Comparison of ENCODE assay signal across 11 cellular contexts in genomic region chr5:110880413-110880812, GRCh38.
A peak's percentile ranks its signal among the peaks of the same experiment; 100 is the strongest.
DNase-seq lines count a peak whose midpoint lies in the region; ATAC-seq and TF ChIP-seq lines count a peak whose summit lies in the region.
"Had no signal": no experiment of that assay in that cellular context is flagged by ENCODE, and none has a peak within 500 bp of the region (broad histone marks: within the 10 kb centered on the region; RNA-seq: fewer than 3 reads in every experiment).

No MANE protein-coding gene starts in this region.

- H3F3A ChIP-seq in GM23248 (ENCODE audit: insufficient read depth), result no peaks in the 10 kb centered on the region

- H3K9ac ChIP-seq in GM23248, result no peak overlapping the region

- H2AFZ ChIP-seq in GM23248, result no peak overlapping the region

- DNase-seq in GM23248 (peak; percentile 70), RKO (ENCODE audit: low spot score) (peak; percentile 34), fibroblast of gingiva (ENCODE audit: low read depth) (peak; percentile 92), skeletal muscle cell (ENCODE audit: low read depth) (peak; percentile 83), GM20000 (ENCODE audit: low spot score) (no peak)
- DNase-seq: activated CD4-positive, alpha-beta T cell treated with anti-CD3 and anti-CD28 coated beads, Interleukin-2, amount 50 U/mL, for 4 hours; activated naive CD8-positive, alpha-beta T cell treated with anti-CD3 and anti-CD28 coated beads, Interleukin-2, amount 50 U/mL, for 24 hours; NCI-H2081 had no signal

- H3K36me3 ChIP-seq in GM23248 (ENCODE audit: low read depth), result no peaks in the 10 kb centered on the region

- 0 to 3% methylated on average over 2 of the region's 2 CpGs for WGBS in GM23248 (ENCODE audit: low coverage in 1 of 2, low lambda C conversion rate in 2 of 2, missing lambda C conversion rate in 2 of 2), 2 experiments

- no peaks in the 10 kb centered on the region for H3K79me2 ChIP-seq in GM23248 (ENCODE audit: insufficient read depth)

- no peak overlapping the region for H3K27ac ChIP-seq in GM23248

- TF ChIP-seq CTCF in GM20000 (IDR thresholded peaks at IDR 0.05; ENCODE audit: extremely low read depth, missing control alignments), result no peak

- H3K9me3 ChIP-seq in GM23248 (ENCODE audit: low read depth), result no peaks in the 10 kb centered on the region

- in situ Hi-C loops in GM23248 (cut with MboI), result no loop called here

- no peaks in the 10 kb centered on the region for H3K27me3 ChIP-seq in GM23248 (replicated peaks; ENCODE audit: insufficient read depth)

- peaks cover 15% of the 10 kb centered on the region for H3K4me1 ChIP-seq in GM23248 (ENCODE audit: insufficient read depth)

- H3K4me3 ChIP-seq in GM23248 (no peak overlapping the region), skeletal muscle cell (ENCODE audit: low read depth, low read length) (no peak overlapping the region)
- H3K4me3 ChIP-seq: mucosa of descending colon had no signal

- no peaks in the 10 kb centered on the region for H4K20me1 ChIP-seq in GM23248 (ENCODE audit: insufficient read depth)

- H3K4me2 ChIP-seq in GM23248 (ENCODE audit: unreplicated experiment), result no peak overlapping the region

- ATAC-seq in HG03442 (IDR thresholded peaks at IDR 0.05; ENCODE audit: unreplicated experiment) (no peak), HG03378 (IDR thresholded peaks at IDR 0.05; ENCODE audit: unreplicated experiment) (no peak)
- ATAC-seq: activated naive CD8-positive, alpha-beta T cell treated with anti-CD3 and anti-CD28 coated beads, Interleukin-2, amount 50 U/mL, for 24 hours; mucosa of descending colon had no signal

- no peaks in the 10 kb centered on the region for H3K9me2 ChIP-seq in GM23248 (ENCODE audit: insufficient read depth)
